Comparison of ENCODE assay signal across 24 cellular contexts in genomic region chr14:91339606-91340369, GRCh38.
A peak's percentile ranks its signal among the peaks of the same experiment; 100 is the strongest.
DNase-seq lines count a peak whose midpoint lies in the region; ATAC-seq, FAIRE-seq and TF ChIP-seq lines count a peak whose summit lies in the region.
"Had no signal": no experiment of that assay in that cellular context is flagged by ENCODE, and none has a peak within 500 bp of the region (broad histone marks: within the 10 kb centered on the region; RNA-seq: fewer than 3 reads in every experiment).

No MANE protein-coding gene starts in this region.

- H3K4me3 Mint-ChIP-seq in central memory CD8-positive, alpha-beta T cell: no peak overlapping the region
- peak overlapping the region; percentile 12 for H3K4me3 Mint-ChIP-seq in nephron progenitor cell
- H3K4me3 Mint-ChIP-seq: neural crest cell had no signal

- no peaks in the 10 kb centered on the region for H3K9me3 Mint-ChIP-seq in central memory CD8-positive, alpha-beta T cell
- no peaks in the 10 kb centered on the region for H3K9me3 Mint-ChIP-seq in nephron progenitor cell
- H3K9me3 Mint-ChIP-seq: activated T-helper 2 cell treated with anti-CD3 and anti-CD28 coated beads, Interferon-gamma antibody, Interleukin-2, Interleukin-4, amounts not matched to agents 10 μg/mL and 5 μg/mL and 100 μg/mL, durations not matched to agents 14 hours and 24 hours and 36 hours; neural crest cell had no signal

- no peak for DNase-seq in GM12891 (ENCODE audit: insufficient read length, low spot score)
- DNase-seq in MV-4-11 (lab: John Stamatoyannopoulos, UW): peak; percentile 93
- DNase-seq in central memory CD8-positive, alpha-beta T cell (ENCODE audit: low spot score in 2 of 2): no peak
- peak; percentile 30 for DNase-seq in nephron progenitor cell
- no peak for DNase-seq in anterior cingulate cortex (lab: John Stamatoyannopoulos, UW)
- DNase-seq: amygdala, COR-L47, DND-41, dorsolateral prefrontal cortex, erythroblast, foreskin melanocyte, HCEC 1CT, Kasumi-1, mesenchymal stem cell, NCI-H510A, T1000 had no signal

- FAIRE-seq in GM12891 (lab: Jason Lieb, UNC): peak; percentile 31
- FAIRE-seq: HTR-8/SVneo, urothelium cell line had no signal

- H3K4me1 Mint-ChIP-seq in central memory CD8-positive, alpha-beta T cell: peaks cover 26% of the 10 kb centered on the region
- H3K4me1 Mint-ChIP-seq in nephron progenitor cell: peaks cover 64% of the 10 kb centered on the region

- TF ChIP-seq CTCF in nephron progenitor cell (IDR thresholded peaks at IDR 0.05): no peak

- H3K27ac Mint-ChIP-seq in central memory CD8-positive, alpha-beta T cell (ENCODE audit: low read depth): peak overlapping the region; percentile 88
- peak overlapping the region; percentile 74 for H3K27ac Mint-ChIP-seq in nephron progenitor cell

- H3K36me3 Mint-ChIP-seq in central memory CD8-positive, alpha-beta T cell (ENCODE audit: insufficient read depth): peaks cover 71% of the 10 kb centered on the region
- peaks cover 50% of the 10 kb centered on the region for H3K36me3 Mint-ChIP-seq in nephron progenitor cell (ENCODE audit: low read depth)

- ATAC-seq in central memory CD8-positive, alpha-beta T cell (replicated peaks; ENCODE audit: extremely low read depth, poor library complexity, severe bottlenecking): no peak
- ATAC-seq in GM21529 (IDR thresholded peaks at IDR 0.05; ENCODE audit: unreplicated experiment) (no peak), GM21528 (IDR thresholded peaks at IDR 0.05; ENCODE audit: low FRiP score, unreplicated experiment) (no peak), HG02763 (IDR thresholded peaks at IDR 0.05; ENCODE audit: unreplicated experiment) (no peak)
- ATAC-seq: activated CD4-positive, CD25-positive, alpha-beta regulatory T cell treated with anti-CD3 and anti-CD28 coated beads, Interleukin-2, amount 50 U/mL, for 24 hours had no signal

- TF ChIP-seq POLR2A in GM12891 (IDR thresholded peaks at IDR 0.05; ENCODE audit: low read depth, low read length): no peak

- H3K27me3 Mint-ChIP-seq in central memory CD8-positive, alpha-beta T cell: no peaks in the 10 kb centered on the region
- H3K27me3 Mint-ChIP-seq in nephron progenitor cell (ENCODE audit: low read depth, poor library complexity): peaks cover 2% of the 10 kb centered on the region

TF ChIP-seq in GM12891, 5 proteins besides CTCF, POLR2A, EP300 and RAD21:
- TF ChIP-seq TAF1 (IDR thresholded peaks at IDR 0.05; ENCODE audit: low read depth, low read length) (no peak), POLR2AphosphoS5 (IDR thresholded peaks at IDR 0.05; ENCODE audit: low read depth, low read length) (no peak), PAX5 (IDR thresholded peaks at IDR 0.05; ENCODE audit: insufficient read depth, low read length, severe bottlenecking) (no peak), SPI1 (IDR thresholded peaks at IDR 0.05; ENCODE audit: low read depth, low read length) (0 out of 2 replicates have a peak, but pooled peaks have one; percentile 2), POU2F2 (IDR thresholded peaks at IDR 0.05; ENCODE audit: low read depth, low read length) (no peak)

Comparison
In these comparisons a context has a peak if more than half of its experiments do, and no peak if none do; other contexts are left out.
1. DNase-seq: peak in MV-4-11 (single experiment) and nephron progenitor cell (single experiment); none in GM12891 (single experiment), central memory CD8-positive, alpha-beta T cell (0 of 2) and anterior cingulate cortex (0 of 58).